17 cellular contexts compared by ENCODE assay signal in the genomic region with DNA sequence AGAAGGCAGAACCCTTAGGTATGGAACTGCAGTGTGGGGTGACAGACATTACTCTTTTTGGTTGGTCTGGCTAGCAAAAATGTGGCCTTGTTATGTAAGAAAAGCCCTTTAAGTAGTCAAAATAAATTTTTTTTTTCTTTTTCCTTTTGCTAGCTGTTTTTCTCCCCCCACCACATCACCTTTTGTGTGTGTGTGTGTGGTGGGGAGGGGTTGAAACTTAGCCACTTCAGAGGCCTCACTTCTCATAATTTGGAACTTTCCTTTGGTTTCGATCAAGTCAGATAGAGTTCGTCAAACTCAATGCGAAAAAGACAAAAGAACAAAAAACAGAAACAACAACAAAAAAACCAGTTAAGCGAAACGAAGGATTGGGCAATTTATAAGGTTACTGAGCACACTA. TPM values are rescaled to one million over a fixed set of nuclear protein-coding genes. Genes with fewer than 3 reads are reported as not detected.
DNase-seq lines count a peak whose midpoint lies in the region; ATAC-seq and TF ChIP-seq lines count a peak whose summit lies in the region.
"Had no signal": no experiment of that assay in that cellular context is flagged by ENCODE, and none has a peak within 500 bp of the region (broad histone marks: within the 10 kb centered on the region; RNA-seq: fewer than 3 reads in every experiment).

No MANE protein-coding gene starts in this region.

- peaks cover 12% of the 10 kb centered on the region for H3K27me3 Mint-ChIP-seq in activated CD4-positive, alpha-beta T cell treated with anti-CD3 and anti-CD28 coated beads, Interleukin-2, amount 10 ng/mL, durations not matched to agents 24 days and 14 days
- H3K27me3 Mint-ChIP-seq in activated naive CD8-positive, alpha-beta T cell treated with anti-CD3 and anti-CD28 coated beads, Interleukin-2, amount 50 U/mL, for 24 hours, result peaks cover 1% of the 10 kb centered on the region
- peaks cover 6% of the 10 kb centered on the region for H3K27me3 Mint-ChIP-seq in nephron progenitor cell (ENCODE audit: low read depth, poor library complexity)

- H3K9ac ChIP-seq in HUES48 (ENCODE audit: low read depth, low read length), result no peak overlapping the region
- H3K9ac ChIP-seq: SK-N-SH had no signal

- DNase-seq in activated CD4-positive, alpha-beta T cell treated with anti-CD3 and anti-CD28 coated beads, Interleukin-2, amount 10 ng/mL, durations not matched to agents 24 days and 14 days, result peak; percentile 82
- DNase-seq in activated CD4-positive, alpha-beta T cell treated with anti-CD3 and anti-CD28 coated beads, Interleukin-2, amount 50 U/mL, for 4 hours, result no peak
- no peak for DNase-seq in activated naive CD8-positive, alpha-beta T cell treated with anti-CD3 and anti-CD28 coated beads, Interleukin-2, amount 50 U/mL, for 24 hours
- no peak for DNase-seq in nephron progenitor cell
- no peak for DNase-seq in NCI-H510A (lab: John Stamatoyannopoulos, UW)
- DNase-seq: 8988T, EL, Karpas-422, left cardiac atrium, NCI-H1436 treated with DMSO at 0.1 percent for 48 hours, SK-N-SH had no signal

- no peak overlapping the region for H3K4me3 ChIP-seq in HUES48 (ENCODE audit: low read depth, low read length)
- H3K4me3 ChIP-seq: GM12878, suprapubic skin had no signal

- H3K36me3 ChIP-seq in HUES48 (ENCODE audit: control insufficient read depth, insufficient read depth, low read length), result peaks cover 20% of the 10 kb centered on the region
- H3K36me3 ChIP-seq: suprapubic skin had no signal

- H3K27ac ChIP-seq in HUES48 (ENCODE audit: low read depth, low read length), result peak overlapping the region; percentile 26
- H3K27ac ChIP-seq: suprapubic skin had no signal

- no peaks in the 10 kb centered on the region for H3K9me3 ChIP-seq in HUES48 (ENCODE audit: control insufficient read depth, insufficient read depth, low read length)
- H3K9me3 ChIP-seq: SK-N-SH, suprapubic skin had no signal

- H3K4me3 Mint-ChIP-seq in activated CD4-positive, alpha-beta T cell treated with anti-CD3 and anti-CD28 coated beads, Interleukin-2, amount 10 ng/mL, durations not matched to agents 24 days and 14 days, result peak overlapping the region; percentile 66
- H3K4me3 Mint-ChIP-seq in activated naive CD8-positive, alpha-beta T cell treated with anti-CD3 and anti-CD28 coated beads, Interleukin-2, amount 50 U/mL, for 24 hours, result peak overlapping the region; percentile 91
- peak overlapping the region; percentile 6 for H3K4me3 Mint-ChIP-seq in nephron progenitor cell
- H3K4me3 Mint-ChIP-seq: CD14-positive monocyte had no signal

- H3K27me3 ChIP-seq in HUES48 (ENCODE audit: control insufficient read depth, insufficient read depth, low read length), result no peaks in the 10 kb centered on the region

- no peak for ATAC-seq in activated naive CD8-positive, alpha-beta T cell treated with anti-CD3 and anti-CD28 coated beads, Interleukin-2, amount 50 U/mL, for 24 hours
- no peak for ATAC-seq in HG02623 (IDR thresholded peaks at IDR 0.05; ENCODE audit: unreplicated experiment)
- no peak for ATAC-seq in GM19467 (IDR thresholded peaks at IDR 0.05; ENCODE audit: unreplicated experiment)
- ATAC-seq: GM12878, left cardiac atrium had no signal

- H3K4me1 Mint-ChIP-seq in activated CD4-positive, alpha-beta T cell treated with anti-CD3 and anti-CD28 coated beads, Interleukin-2, amount 10 ng/mL, durations not matched to agents 24 days and 14 days, result peaks cover 48% of the 10 kb centered on the region
- H3K4me1 Mint-ChIP-seq in activated naive CD8-positive, alpha-beta T cell treated with anti-CD3 and anti-CD28 coated beads, Interleukin-2, amount 50 U/mL, for 24 hours, result peaks cover 52% of the 10 kb centered on the region
- peaks cover 33% of the 10 kb centered on the region for H3K4me1 Mint-ChIP-seq in nephron progenitor cell

- H3K4me1 ChIP-seq in HUES48 (ENCODE audit: control insufficient read depth, insufficient read depth, low read length), result peaks cover 33% of the 10 kb centered on the region

- TF ChIP-seq CTCF in nephron progenitor cell (IDR thresholded peaks at IDR 0.05), result no peak

- H3K9me3 Mint-ChIP-seq in activated CD4-positive, alpha-beta T cell treated with anti-CD3 and anti-CD28 coated beads, Interleukin-2, amount 10 ng/mL, durations not matched to agents 24 days and 14 days, result peaks cover 5% of the 10 kb centered on the region
- no peaks in the 10 kb centered on the region for H3K9me3 Mint-ChIP-seq in activated naive CD8-positive, alpha-beta T cell treated with anti-CD3 and anti-CD28 coated beads, Interleukin-2, amount 50 U/mL, for 24 hours
- H3K9me3 Mint-ChIP-seq in nephron progenitor cell, result peaks cover 4% of the 10 kb centered on the region

- peak overlapping the region; percentile 97 for H3K27ac Mint-ChIP-seq in activated CD4-positive, alpha-beta T cell treated with anti-CD3 and anti-CD28 coated beads, Interleukin-2, amount 10 ng/mL, durations not matched to agents 24 days and 14 days
- H3K27ac Mint-ChIP-seq in activated naive CD8-positive, alpha-beta T cell treated with anti-CD3 and anti-CD28 coated beads, Interleukin-2, amount 50 U/mL, for 24 hours, result peak overlapping the region; percentile 94
- H3K27ac Mint-ChIP-seq in nephron progenitor cell, result no peak overlapping the region

- intact Hi-C loops in activated CD4-positive, alpha-beta T cell treated with anti-CD3 and anti-CD28 coated beads, Interleukin-2, amount 10 ng/mL, durations not matched to agents 24 days and 14 days (cut with micrococcal nuclease), result loop anchor here (2.0 kb wide), 1 partner anchor 75 kb away; no protein-coding TSS in a partner anchor

- H3K36me3 Mint-ChIP-seq in activated CD4-positive, alpha-beta T cell treated with anti-CD3 and anti-CD28 coated beads, Interleukin-2, amount 10 ng/mL, durations not matched to agents 24 days and 14 days (ENCODE audit: low read depth), result peaks cover 13% of the 10 kb centered on the region
- H3K36me3 Mint-ChIP-seq in activated naive CD8-positive, alpha-beta T cell treated with anti-CD3 and anti-CD28 coated beads, Interleukin-2, amount 50 U/mL, for 24 hours (ENCODE audit: low read depth), result no peaks in the 10 kb centered on the region
- H3K36me3 Mint-ChIP-seq in nephron progenitor cell (ENCODE audit: low read depth), result no peaks in the 10 kb centered on the region

RNA-seq across cellular contexts. Expression of gene PRMT2, which starts 1.9 kb away (rescaled TPM):
- total RNA-seq in activated CD4-positive, alpha-beta T cell treated with anti-CD3 and anti-CD28 coated beads, Interleukin-2, amount 10 ng/mL, durations not matched to agents 24 days and 14 days, result 56.7 and 59.4 TPM in 2 replicates

RNA-seq across cellular contexts. Expression of gene S100B, which starts 28.7 kb away (rescaled TPM):
- not detected in 2 replicates for total RNA-seq in activated CD4-positive, alpha-beta T cell treated with anti-CD3 and anti-CD28 coated beads, Interleukin-2, amount 10 ng/mL, durations not matched to agents 24 days and 14 days

Comparison
In these comparisons a context has a peak if more than half of its experiments do, and no peak if none do; other contexts are left out.
1. H3K4me3 Mint-ChIP-seq: peak in every context shown above with its lines; median percentile 91 in activated naive CD8-positive, alpha-beta T cell treated with anti-CD3 and anti-CD28 coated beads, Interleukin-2, amount 50 U/mL, for 24 hours; 66 in activated CD4-positive, alpha-beta T cell treated with anti-CD3 and anti-CD28 coated beads, Interleukin-2, amount 10 ng/mL, durations not matched to agents 24 days and 14 days; 6 in nephron progenitor cell.